In the genomic region with DNA sequence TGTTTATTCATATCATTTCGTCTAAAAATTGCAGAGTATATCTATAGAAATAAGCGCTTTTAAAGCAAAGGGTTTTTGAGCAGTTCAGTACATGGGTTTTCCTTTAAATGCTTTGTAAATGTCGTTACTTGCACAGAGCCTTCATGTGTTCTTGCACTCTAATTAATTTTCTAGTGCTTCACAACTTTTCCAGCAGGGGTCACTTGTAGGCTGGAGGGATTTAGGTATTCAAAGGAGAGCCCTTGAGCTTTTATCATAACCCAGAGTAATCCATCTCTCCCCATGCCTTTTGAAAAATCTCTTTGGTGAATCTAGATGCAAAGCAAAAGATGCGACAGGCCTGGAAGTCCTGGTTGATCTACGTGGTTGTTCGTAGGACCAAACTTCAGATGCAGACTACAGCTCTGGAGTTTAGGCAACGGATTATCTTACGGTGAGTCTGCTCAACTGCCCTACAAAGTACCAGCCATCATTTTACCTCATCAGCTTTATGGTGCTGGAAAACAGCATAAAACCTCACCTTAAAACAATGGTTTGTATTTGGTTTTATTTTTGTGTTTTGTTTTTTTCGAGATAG, we compare ENCODE assay signal across 8 cellular contexts.
DNase-seq lines count a peak whose midpoint lies in the region; ATAC-seq and TF ChIP-seq lines count a peak whose summit lies in the region.

No MANE protein-coding gene starts in this region.

- no peaks in the 10 kb centered on the region for H3K36me3 ChIP-seq in colonic mucosa

- no peaks in the 10 kb centered on the region for H3K9me3 ChIP-seq in colonic mucosa

- DNase-seq in ACHN, result peak; percentile 51
- peak; percentile 45 for DNase-seq in EL
- DNase-seq in NCI-H748 treated with DMSO at 0.1 percent for 48 hours (lab: John Stamatoyannopoulos, UW), result peak; percentile 19
- DNase-seq in colonic mucosa, result no peak
- DNase-seq in midbrain (lab: John Stamatoyannopoulos, UW), result peak; percentile 32
- no peak for DNase-seq in stimulated activated CD4-positive, alpha-beta T cell treated with anti-CD3 and anti-CD28 coated beads, Interleukin-2, amount 100 ng/mL, for 24 hours

- H3K4me3 ChIP-seq in colonic mucosa, result no peak overlapping the region

- H3K9ac ChIP-seq in colonic mucosa (ENCODE audit: low read depth in 2 of 2, low read length in 2 of 2), result no peak overlapping the region

- peak; percentile 41 for TF ChIP-seq CTCF in colonic mucosa (IDR thresholded peaks at IDR 0.05)

- no peak for ATAC-seq in GM18502 (IDR thresholded peaks at IDR 0.05; ENCODE audit: poor library complexity, unreplicated experiment)
- no peak for ATAC-seq in HG03378 (IDR thresholded peaks at IDR 0.05; ENCODE audit: unreplicated experiment)

- no peak overlapping the region for H3K27ac ChIP-seq in colonic mucosa

- no peaks in the 10 kb centered on the region for H3K27me3 ChIP-seq in colonic mucosa

- in situ Hi-C loops in ACHN (cut with HindIII; ENCODE audit: low pct_ligation_motif_present, low pct_unique_long_range_greater_than_20kb, low sequenced_read_pairs), result no loop called here

- H3K4me1 ChIP-seq in colonic mucosa, result no peaks in the 10 kb centered on the region

- intact Hi-C loops in colonic mucosa (cut with DNase I), result no loop called here

Comparison
In these comparisons a context has a peak if more than half of its experiments do, and no peak if none do; other contexts are left out.
1. DNase-seq: peak in ACHN (single experiment), EL (single experiment), NCI-H748 treated with DMSO at 0.1 percent for 48 hours (single experiment) and midbrain (single experiment); none in colonic mucosa (single experiment) and stimulated activated CD4-positive, alpha-beta T cell treated with anti-CD3 and anti-CD28 coated beads, Interleukin-2, amount 100 ng/mL, for 24 hours (0 of 2).